8 cellular contexts compared by ENCODE assay signal in genomic region chr17:78258323-78259229, GRCh38. TPM values are rescaled to one million over a fixed set of nuclear protein-coding genes. Genes with fewer than 3 reads are reported as not detected.
DNase-seq lines count a peak whose midpoint lies in the region; ATAC-seq and TF ChIP-seq lines count a peak whose summit lies in the region.

No MANE protein-coding gene starts in this region.

- H3K9me3 ChIP-seq in T-helper 17 cell (ENCODE audit: control insufficient read depth, low read length, poor library complexity, severe bottlenecking) (no peaks in the 10 kb centered on the region), aorta (ENCODE audit: control insufficient read depth, low read length) (no peaks in the 10 kb centered on the region)

- H3K4me1 ChIP-seq in aorta (ENCODE audit: control insufficient read depth in 1 of 2, insufficient read depth in 2 of 2, low read length in 2 of 2) = no peaks in the 10 kb centered on the region

- peak; percentile 18 for TF ChIP-seq POLR2A in GM18526 (IDR thresholded peaks at IDR 0.05; ENCODE audit: extremely low read depth, insufficient read length)

- H3K27me3 ChIP-seq in aorta (ENCODE audit: control insufficient read depth in 1 of 2, insufficient read depth in 2 of 2, low read length in 1 of 2) = no peaks in the 10 kb centered on the region

- H3K27me3 Mint-ChIP-seq in T-helper 17 cell (no peaks in the 10 kb centered on the region), nephron (ENCODE audit: low read depth) (peaks cover 6% of the 10 kb centered on the region)

- TF ChIP-seq CTCF in nephron (IDR thresholded peaks at IDR 0.05; ENCODE audit: unreplicated experiment in 3 of 3) = no peak

- H3K4me3 ChIP-seq in aorta (ENCODE audit: low read length in 2 of 2) = no peak overlapping the region

- ATAC-seq in T-helper 17 cell (peak; percentile 65), aorta (ENCODE audit: low FRiP score) (no peak), HG03354 (IDR thresholded peaks at IDR 0.05; ENCODE audit: poor library complexity, severe bottlenecking, unreplicated experiment) (no peak)

- H3K27ac Mint-ChIP-seq in T-helper 17 cell (peak overlapping the region; percentile 93), nephron (peak overlapping the region; percentile 58 to 93 (median 81))

- no peak overlapping the region for H3K27ac ChIP-seq in aorta (ENCODE audit: low read depth in 1 of 2, low read length in 2 of 2)

- 51 to 57% methylated on average over 24 of the region's 24 CpGs for WGBS in aorta, 2 donors

- intact Hi-C loops in aorta (cut with DNase I) = no loop called here

- H3K36me3 ChIP-seq in aorta (ENCODE audit: control insufficient read depth in 1 of 2, insufficient read depth in 2 of 2, low read length in 1 of 2) = no peaks in the 10 kb centered on the region

- H3K4me3 Mint-ChIP-seq in T-helper 17 cell (peak overlapping the region; percentile 90), nephron (peak overlapping the region; percentile 33 to 63 (median 61))

- DNase-seq in T-helper 17 cell (peak; percentile 35 to 56 (median 36)), amniotic epithelial cell (ENCODE audit: low read depth) (peak; percentile 90), aorta (peak; percentile 81 to 82), HPDE6-E6E7 (ENCODE audit: extremely low spot score) (no peak), epidermal melanocyte (ENCODE audit: insufficient read length, low spot score) (no peak)

- H3K36me3 Mint-ChIP-seq in T-helper 17 cell (ENCODE audit: low read depth) = no peaks in the 10 kb centered on the region
- H3K36me3 Mint-ChIP-seq in nephron (ENCODE audit: low read depth) = no peaks in the 10 kb centered on the region

- H3K9me3 Mint-ChIP-seq in nephron = no peaks in the 10 kb centered on the region

- H3K4me1 Mint-ChIP-seq in T-helper 17 cell = peaks cover 36% of the 10 kb centered on the region
- peaks cover 33% of the 10 kb centered on the region for H3K4me1 Mint-ChIP-seq in nephron

RNA-seq across cellular contexts. Expression of gene TMEM235, which starts 27.1 kb away (rescaled TPM):
- total RNA-seq in T-helper 17 cell = not detected
- total RNA-seq in aorta = not detected
- polyA plus RNA-seq in aorta = not detected

RNA-seq across cellular contexts. Expression of gene BIRC5, which starts 44.5 kb away (rescaled TPM):
- total RNA-seq in T-helper 17 cell (under 1 TPM; 0.40 to 0.44 TPM), aorta (1 to 10 TPM in 1 of 2 donors, under 1 TPM in 1; 0.65 to 2.8 TPM)
- 1 to 10 TPM in 1 of 2 donors, under 1 TPM in 1; 0.10 to 3.4 TPM for polyA plus RNA-seq in aorta

Comparison
In these comparisons a context has a peak if more than half of its experiments do, and no peak if none do; other contexts are left out.
1. DNase-seq: peak in T-helper 17 cell (3 of 3), amniotic epithelial cell (single experiment) and aorta (2 of 2); none in HPDE6-E6E7 (single experiment) and epidermal melanocyte (single experiment).